In the genomic region with DNA sequence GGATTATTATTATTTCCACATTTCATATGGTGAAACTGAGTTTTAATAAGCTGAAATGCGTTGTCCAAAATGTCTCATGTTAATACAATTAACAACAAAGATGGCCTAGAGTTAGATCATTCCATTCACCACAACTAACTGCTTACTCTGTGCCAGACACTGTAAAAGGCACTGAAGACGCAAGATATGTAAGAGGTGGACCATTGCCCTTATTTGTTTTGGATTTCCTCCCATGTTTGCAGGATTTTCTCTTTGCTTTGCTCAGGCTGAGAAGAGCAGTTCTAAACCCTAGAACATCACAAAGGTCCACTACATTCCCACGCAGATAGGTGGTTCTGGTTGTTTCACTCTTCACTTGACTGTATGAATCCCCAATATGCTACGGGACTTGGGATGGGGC, we compare ENCODE assay signal across 1 cellular context.
TF ChIP-seq lines count a peak whose summit lies in the region.

No MANE protein-coding gene starts in this region.

TF ChIP-seq in IMR-90, 13 proteins besides CTCF, POLR2A, EP300 and RAD21 (continued from another document):
- TF ChIP-seq USF2 (IDR thresholded peaks at IDR 0.05; ENCODE audit: low read depth, low read length): no peak
TF ChIP-seq in IMR-90: peak in this region for 0.
